ENCODE assay signal across 8 cellular contexts in genomic region chr6:45423901-45424627, GRCh38. TPM values are rescaled to one million over a fixed set of nuclear protein-coding genes. Genes with fewer than 3 reads are reported as not detected.
DNase-seq lines count a peak whose midpoint lies in the region; ATAC-seq and TF ChIP-seq lines count a peak whose summit lies in the region.

No MANE protein-coding gene starts in this region.

- H3K4me1 ChIP-seq in HUES64 (ENCODE audit: insufficient read depth, low read length): peaks cover 16% of the 10 kb centered on the region
- peaks cover 7 to 61% (median 34%) of the 10 kb centered on the region in 9 donors for H3K4me1 ChIP-seq in heart right ventricle

- WGBS in HUES64: 9% methylated on average over 28 of the region's 30 CpGs
- WGBS in heart right ventricle, 2 donors: 34 to 42% methylated on average over 30 of the region's 30 CpGs

- peaks cover 5% of the 10 kb centered on the region for H3K27me3 Mint-ChIP-seq in activated T-cell treated with anti-CD3 and anti-CD28 coated beads, Interleukin-2, amount 50 U/mL, for 24 hours

- H3K27me3 ChIP-seq in HUES64 (ENCODE audit: insufficient read depth, low read length) (peaks cover 77% of the 10 kb centered on the region), heart right ventricle (peaks cover 0 to 71% (median 36%) of the 10 kb centered on the region in 7 donors)

- H3K36me3 ChIP-seq in HUES64 (ENCODE audit: insufficient read depth, low read length): no peaks in the 10 kb centered on the region
- H3K36me3 ChIP-seq in heart right ventricle: no peaks in the 10 kb centered on the region

- peak overlapping the region; percentile 97 for H3K4me3 Mint-ChIP-seq in activated T-cell treated with anti-CD3 and anti-CD28 coated beads, Interleukin-2, amount 50 U/mL, for 24 hours

- H3K36me3 Mint-ChIP-seq in activated T-cell treated with anti-CD3 and anti-CD28 coated beads, Interleukin-2, amount 50 U/mL, for 24 hours (ENCODE audit: low read depth): peaks cover 57% of the 10 kb centered on the region

- ATAC-seq in heart right ventricle (no peak), sciatic nerve (peak; percentile 25), GM21381 (IDR thresholded peaks at IDR 0.05; ENCODE audit: unreplicated experiment) (no peak), HG03025 (IDR thresholded peaks at IDR 0.05; ENCODE audit: low FRiP score, unreplicated experiment) (no peak), HG03196 (IDR thresholded peaks at IDR 0.05; ENCODE audit: unreplicated experiment) (no peak)
- ATAC-seq in activated CD4-positive, CD25-positive, alpha-beta regulatory T cell treated with anti-CD3 and anti-CD28 coated beads, Interleukin-2, amount 50 U/mL, for 24 hours: no peak

- DNase-seq in activated T-cell treated with anti-CD3 and anti-CD28 coated beads, Interleukin-2, amount 50 U/mL, for 24 hours: peak; percentile 62
- DNase-seq in heart right ventricle: peak; percentile 19 to 30
- peak; percentile 73 for DNase-seq in sciatic nerve (ENCODE audit: low spot score)

- H3K27ac Mint-ChIP-seq in activated T-cell treated with anti-CD3 and anti-CD28 coated beads, Interleukin-2, amount 50 U/mL, for 24 hours: peak overlapping the region; percentile 83

- H3K27ac ChIP-seq in HUES64 (ENCODE audit: low read depth, low read length) (no peak overlapping the region), heart right ventricle (peak overlapping the region in 6 of 10 donors; percentile 53 to 86 (median 65))

- H3K9ac ChIP-seq in HUES64 (ENCODE audit: low read depth, low read length): no peak overlapping the region

- H3K4me3 ChIP-seq in HUES64 (ENCODE audit: low read length) (peak overlapping the region; percentile 87), heart right ventricle (peak overlapping the region; percentile 52 to 75 (median 63))

- no peaks in the 10 kb centered on the region for H3K9me3 Mint-ChIP-seq in activated T-cell treated with anti-CD3 and anti-CD28 coated beads, Interleukin-2, amount 50 U/mL, for 24 hours

- intact Hi-C loops in heart right ventricle (cut with DNase I): loop anchor here in 8 of 10 donors (2.0 to 10.0 kb wide), 6 partner anchors 121 to 772 kb away; no protein-coding TSS in a partner anchor
- intact Hi-C loops in sciatic nerve (cut with DNase I): loop anchor here (10.0 kb wide), 1 partner anchor 291 kb away; no protein-coding TSS in a partner anchor

- H3K4me1 Mint-ChIP-seq in activated T-cell treated with anti-CD3 and anti-CD28 coated beads, Interleukin-2, amount 50 U/mL, for 24 hours (ENCODE audit: low read depth): peaks cover 57% of the 10 kb centered on the region

- H3K9me3 ChIP-seq in HUES64 (ENCODE audit: insufficient read depth, low read depth, low read length) (no peaks in the 10 kb centered on the region), heart right ventricle (no peaks in the 10 kb centered on the region)

- no peak for TF ChIP-seq CTCF in heart right ventricle (IDR thresholded peaks at IDR 0.05)

RNA-seq across cellular contexts. Expression of gene SUPT3H, which starts 46.3 kb away (rescaled TPM):
- 19.8 TPM for polyA plus RNA-seq in HUES64 (2013, experiment 1 of 2)
- 19.3 TPM for polyA plus RNA-seq in HUES64 (2013, experiment 2 of 2)
- total RNA-seq in heart right ventricle: 1 to 10 TPM; 2.1 to 6.2 (median 3.5) TPM
- polyA plus RNA-seq in heart right ventricle: 1 to 10 TPM; 2.8 to 6.1 TPM
- total RNA-seq in sciatic nerve: 12.9 TPM
